ENCODE assay signal across 17 cellular contexts in genomic region chr1:54579337-54579781, GRCh38. TPM values are rescaled to one million over a fixed set of nuclear protein-coding genes. Genes with fewer than 3 reads are reported as not detected.
A peak's percentile ranks its signal among the peaks of the same experiment; 100 is the strongest.
DNase-seq lines count a peak whose midpoint lies in the region; ATAC-seq and TF ChIP-seq lines count a peak whose summit lies in the region.
"Had no signal": no experiment of that assay in that cellular context is flagged by ENCODE, and none has a peak within 500 bp of the region (broad histone marks: within the 10 kb centered on the region; RNA-seq: fewer than 3 reads in every experiment).

No MANE protein-coding gene starts in this region.

- DNase-seq in coronary artery (ENCODE audit: low spot score): no peak
- DNase-seq in spleen: peak; percentile 47
- no peak for DNase-seq in NCI-H774 (lab: John Stamatoyannopoulos, UW)
- no peak for DNase-seq in stimulated activated effector memory CD8-positive, alpha-beta T cell treated with anti-CD3 and anti-CD28 coated beads, Interleukin-12 subunit alpha, Interleukin-12 subunit beta, amount 100 ng/mL, for 72 hours (ENCODE audit: low spot score in 2 of 2)
- DNase-seq in NCI-H748 treated with DMSO at 0.1 percent for 48 hours (lab: John Stamatoyannopoulos, UW): no peak
- DNase-seq in NCI-H748 (lab: John Stamatoyannopoulos, UW; ENCODE audit: unreplicated experiment): no peak
- DNase-seq: cerebellar nuclear complex, head of caudate nucleus, NCI-H1694, NCI-H446 had no signal

- H3K27me3 ChIP-seq in HUES48 (ENCODE audit: control insufficient read depth, insufficient read depth, low read length) (no peaks in the 10 kb centered on the region), layer of hippocampus (ENCODE audit: control insufficient read depth, insufficient read depth, low read length) (no peaks in the 10 kb centered on the region), spleen (replicated peaks in 1 of 7) (no peaks in the 10 kb centered on the region)
- H3K27me3 ChIP-seq: SJCRH30 had no signal

- H3K27ac ChIP-seq in HUES48 (ENCODE audit: low read depth, low read length) (peak overlapping the region; percentile 75), coronary artery (peak overlapping the region; percentile 92 to 95), layer of hippocampus (ENCODE audit: low read depth, low read length) (peak overlapping the region; percentile 47), spleen (no peak overlapping the region)
- H3K27ac ChIP-seq: SJCRH30 had no signal

- H3K4me3 ChIP-seq in HUES48 (ENCODE audit: low read depth, low read length) (no peak overlapping the region), coronary artery (no peak overlapping the region), spleen (no peak overlapping the region)
- H3K4me3 ChIP-seq: SJCRH30 had no signal

- H3K36me3 Mint-ChIP-seq in stimulated activated effector memory CD8-positive, alpha-beta T cell treated with anti-CD3 and anti-CD28 coated beads, Interleukin-12 subunit alpha, Interleukin-12 subunit beta, amount 100 ng/mL, for 72 hours: no peaks in the 10 kb centered on the region

- no peak for ATAC-seq in stimulated activated effector memory CD8-positive, alpha-beta T cell treated with anti-CD3 and anti-CD28 coated beads, Interleukin-12 subunit alpha, Interleukin-12 subunit beta, amount 100 ng/mL, for 72 hours
- ATAC-seq: activated CD4-positive, CD25-positive, alpha-beta regulatory T cell treated with anti-CD3 and anti-CD28 coated beads, Interleukin-2, amount 50 U/mL, for 24 hours had no signal

- H3K9me3 ChIP-seq in HUES48 (ENCODE audit: control insufficient read depth, insufficient read depth, low read length) (no peaks in the 10 kb centered on the region), spleen (no peaks in the 10 kb centered on the region)
- H3K9me3 ChIP-seq: SJCRH30 had no signal

- H3K27ac Mint-ChIP-seq in stimulated activated effector memory CD8-positive, alpha-beta T cell treated with anti-CD3 and anti-CD28 coated beads, Interleukin-12 subunit alpha, Interleukin-12 subunit beta, amount 100 ng/mL, for 72 hours: no peak overlapping the region
- H3K27ac Mint-ChIP-seq: T-helper 2 cell treated with Interferon-gamma antibody and Interleukin-4, amounts not matched to agents 5 μg/mL and 100 μg/mL, for 36 hours had no signal

- intact Hi-C loops in spleen (cut with DNase I; ENCODE audit: low total_unique reads): no loop called here

- H3K4me1 Mint-ChIP-seq in stimulated activated effector memory CD8-positive, alpha-beta T cell treated with anti-CD3 and anti-CD28 coated beads, Interleukin-12 subunit alpha, Interleukin-12 subunit beta, amount 100 ng/mL, for 72 hours: peaks cover 6% of the 10 kb centered on the region

- TF ChIP-seq CTCF in coronary artery (IDR thresholded peaks at IDR 0.05) (no peak), spleen (IDR thresholded peaks at IDR 0.05 in 8 of 11, conservative IDR thresholded peaks at IDR 0.05 in 3 of 11) (no peak)

- H3K4me1 ChIP-seq in HUES48 (ENCODE audit: control insufficient read depth, insufficient read depth, low read length) (peaks cover 35% of the 10 kb centered on the region), spleen (no peaks in the 10 kb centered on the region)

- no peak overlapping the region for H3K4me3 Mint-ChIP-seq in stimulated activated effector memory CD8-positive, alpha-beta T cell treated with anti-CD3 and anti-CD28 coated beads, Interleukin-12 subunit alpha, Interleukin-12 subunit beta, amount 100 ng/mL, for 72 hours
- H3K4me3 Mint-ChIP-seq: T-helper 2 cell treated with Interferon-gamma antibody and Interleukin-4, amounts not matched to agents 5 μg/mL and 100 μg/mL, for 36 hours had no signal

- no peaks in the 10 kb centered on the region for H3K9me3 Mint-ChIP-seq in stimulated activated effector memory CD8-positive, alpha-beta T cell treated with anti-CD3 and anti-CD28 coated beads, Interleukin-12 subunit alpha, Interleukin-12 subunit beta, amount 100 ng/mL, for 72 hours
- H3K9me3 Mint-ChIP-seq: T-helper 2 cell treated with Interferon-gamma antibody and Interleukin-4, amounts not matched to agents 5 μg/mL and 100 μg/mL, for 36 hours had no signal

- TF ChIP-seq POLR2A in spleen (IDR thresholded peaks at IDR 0.05): no peak

- H3K36me3 ChIP-seq in HUES48 (ENCODE audit: control insufficient read depth, insufficient read depth, low read length) (no peaks in the 10 kb centered on the region), spleen (no peaks in the 10 kb centered on the region)
- H3K36me3 ChIP-seq: SJCRH30 had no signal

- 75 to 94% (median 90%) methylated on average over 3 to 4 of the region's 4 CpGs for WGBS in spleen, 5 donors

- H3K9ac ChIP-seq in HUES48 (ENCODE audit: low read depth, low read length): no peak overlapping the region

RNA-seq across cellular contexts. Expression of gene ACOT11, which starts 31.3 kb away (rescaled TPM):
- total RNA-seq in spleen: 1 to 10 TPM; 1.5 to 3.2 (median 2.5) TPM
- under 1 TPM; 0.30 to 0.86 (median 0.52) TPM for polyA plus RNA-seq in spleen

RNA-seq across cellular contexts. Expression of gene FAM151A, which starts 44.0 kb away (rescaled TPM):
- total RNA-seq in spleen: 1 to 10 TPM in 1 of 7 donors, under 1 TPM in 5, not detected in 1; 0.70 to 1.2 (median 0.75) TPM
- 1 to 10 TPM; 2.9 to 4.2 (median 3.8) TPM for polyA plus RNA-seq in spleen
- total RNA-seq: activated CD8-positive, alpha-beta memory T cell treated with anti-CD3 and anti-CD28 coated beads for 36 hours; HT-29; SJCRH30 had no signal

Comparison
In these comparisons a context has a peak if more than half of its experiments do, and no peak if none do; other contexts are left out.
1. H3K27ac ChIP-seq: peak in HUES48 (single experiment), coronary artery (2 of 2) and layer of hippocampus (single experiment); none in spleen (0 of 8).